9 cellular contexts compared by ENCODE assay signal in genomic region chr9:88988796-88989641, GRCh38. TPM values are rescaled to one million over a fixed set of nuclear protein-coding genes. Genes with fewer than 3 reads are reported as not detected.
DNase-seq lines count a peak whose midpoint lies in the region; ATAC-seq and TF ChIP-seq lines count a peak whose summit lies in the region.
"Had no signal": no experiment of that assay in that cellular context is flagged by ENCODE, and none has a peak within 500 bp of the region (broad histone marks: within the 10 kb centered on the region; RNA-seq: fewer than 3 reads in every experiment).

No MANE protein-coding gene starts in this region.

- H3K27me3 ChIP-seq in endodermal cell (ENCODE audit: control insufficient read depth, insufficient read depth, low read length, poor library complexity, severe bottlenecking) = no peaks in the 10 kb centered on the region

- H3K4me3 Mint-ChIP-seq in endodermal cell = peak overlapping the region; percentile 95

- H3K27ac Mint-ChIP-seq in endodermal cell = no peak overlapping the region

- DNase-seq in NOMO-1 treated with dmso at 0.1 percent for 144 hours (lab: John Stamatoyannopoulos, UW; ENCODE audit: unreplicated experiment) (peak; percentile 19), endodermal cell (peak; percentile 6), NCI-H2227 treated with DMSO at 0.1 percent for 48 hours (lab: John Stamatoyannopoulos, UW) (no peak)
- DNase-seq in stimulated activated CD8-positive, alpha-beta memory T cell treated with anti-CD3 and anti-CD28 coated beads, Interleukin-4, amount 100 ng/mL, for 48 hours = peak; percentile 37

- H3K27ac ChIP-seq in endodermal cell (ENCODE audit: low read depth, low read length) = no peak overlapping the region

- peaks cover 7% of the 10 kb centered on the region for H3K4me1 ChIP-seq in endodermal cell (ENCODE audit: control insufficient read depth, insufficient read depth, low read length)

- H3K9me3 ChIP-seq in endodermal cell (ENCODE audit: control insufficient read depth, low read length) = peaks cover 8% of the 10 kb centered on the region

- ATAC-seq in GM18867 (IDR thresholded peaks at IDR 0.05; ENCODE audit: unreplicated experiment) (peak; percentile 59), HG02840 (IDR thresholded peaks at IDR 0.05; ENCODE audit: low FRiP score, unreplicated experiment) (no peak), GM19397 (IDR thresholded peaks at IDR 0.05; ENCODE audit: unreplicated experiment) (no peak)
- ATAC-seq: Right ventricle myocardium inferior had no signal

- peaks cover 10% of the 10 kb centered on the region for H3K27me3 Mint-ChIP-seq in endodermal cell (ENCODE audit: insufficient read depth)

- no peak overlapping the region for H3K4me3 ChIP-seq in endodermal cell (ENCODE audit: low read length)
- H3K4me3 ChIP-seq: skin epidermis had no signal

- WGBS in endodermal cell (ENCODE audit: insufficient coverage in 1 of 2, insufficient read length in 1 of 2), 2 experiments = 83 to 85% methylated on average over 7 of the region's 7 CpGs

- H3K9me3 Mint-ChIP-seq in endodermal cell = peaks cover 2% of the 10 kb centered on the region

- H3K9ac ChIP-seq in endodermal cell (ENCODE audit: extremely low read depth, low read length, poor library complexity, severe bottlenecking) = no peak overlapping the region

- H3K36me3 ChIP-seq in endodermal cell (ENCODE audit: control insufficient read depth, insufficient read depth, low read length) = peaks cover 18% of the 10 kb centered on the region

- peaks cover 24% of the 10 kb centered on the region for H3K4me1 Mint-ChIP-seq in endodermal cell

- H3K36me3 Mint-ChIP-seq in endodermal cell (ENCODE audit: low read depth) = peaks cover 13% of the 10 kb centered on the region

- no peak for TF ChIP-seq CTCF in endodermal cell (conservative IDR thresholded peaks at IDR 0.05)

RNA-seq across cellular contexts. Expression of gene S1PR3, which starts 2.2 kb away (rescaled TPM):
- total RNA-seq in endodermal cell = 10 to 100 TPM; 53.6 to 95.2 TPM
- 21.5 TPM for polyA plus RNA-seq in endodermal cell (2013, experiment 1 of 2)
- 27.6 TPM for polyA plus RNA-seq in endodermal cell (2013, experiment 2 of 2)
